1 cellular context compared by ENCODE assay signal in genomic region chr2:144332356-144333143, GRCh38.
A peak's percentile ranks its signal among the peaks of the same experiment; 100 is the strongest.
TF ChIP-seq lines count a peak whose summit lies in the region.

No MANE protein-coding gene starts in this region.

TF ChIP-seq in WTC11, 78 proteins besides CTCF, POLR2A, EP300 and RAD21 (continued from another document):
- TF ChIP-seq MAX (CRISPR knock-in tag; IDR thresholded peaks at IDR 0.05) (peak; percentile 86), NR2C2 (CRISPR knock-in tag; IDR thresholded peaks at IDR 0.05) (no peak), IRF1 (CRISPR knock-in tag; IDR thresholded peaks at IDR 0.05) (no peak), HMGA2 (CRISPR knock-in tag; IDR thresholded peaks at IDR 0.05) (no peak), FOXP1 (CRISPR knock-in tag; IDR thresholded peaks at IDR 0.05; ENCODE audit: borderline replicate concordance) (peak; percentile 94), ZNF416 (CRISPR knock-in tag; IDR thresholded peaks at IDR 0.05) (no peak), IRF2 (CRISPR knock-in tag; IDR thresholded peaks at IDR 0.05; ENCODE audit: borderline replicate concordance, low read depth) (no peak), ATF6 (CRISPR knock-in tag; IDR thresholded peaks at IDR 0.05) (no peak), NR3C1 (CRISPR knock-in tag; conservative IDR thresholded peaks at IDR 0.05; ENCODE audit: low read depth) (no peak), CREB1 (CRISPR knock-in tag; IDR thresholded peaks at IDR 0.05) (no peak), ZNF138 (CRISPR knock-in tag; conservative IDR thresholded peaks at IDR 0.05) (no peak), GTF2I (CRISPR knock-in tag; conservative IDR thresholded peaks at IDR 0.05) (no peak), ETV6 (CRISPR knock-in tag; IDR thresholded peaks at IDR 0.05) (peak; percentile 80), HMGXB4 (CRISPR knock-in tag; IDR thresholded peaks at IDR 0.05) (no peak), ZNF425 (CRISPR knock-in tag; conservative IDR thresholded peaks at IDR 0.05) (no peak), GABPB1 (CRISPR knock-in tag; IDR thresholded peaks at IDR 0.05) (peak; percentile 37; the same call in 1 of the 2 replicates), FOXK1 (CRISPR knock-in tag; IDR thresholded peaks at IDR 0.05) (peak; percentile 72; the same call in 1 of the 2 replicates), ZNF121 (CRISPR knock-in tag; IDR thresholded peaks at IDR 0.05) (no peak), USF1 (CRISPR knock-in tag; IDR thresholded peaks at IDR 0.05) (no peak), TEAD1 (CRISPR knock-in tag; IDR thresholded peaks at IDR 0.05) (peak; percentile 70; the same call in 1 of the 2 replicates), AFF4 (CRISPR knock-in tag; IDR thresholded peaks at IDR 0.05; ENCODE audit: borderline replicate concordance) (no peak), ZNF317 (CRISPR knock-in tag; IDR thresholded peaks at IDR 0.05; ENCODE audit: borderline replicate concordance, low read depth) (no peak), MLX (CRISPR knock-in tag; IDR thresholded peaks at IDR 0.05) (no peak), ATF3 (CRISPR knock-in tag; conservative IDR thresholded peaks at IDR 0.05) (no peak), ZNF281 (CRISPR knock-in tag; IDR thresholded peaks at IDR 0.05) (no peak), ZNF532 (CRISPR knock-in tag; IDR thresholded peaks at IDR 0.05; ENCODE audit: borderline replicate concordance) (no peak)
